In genomic region chr7:12957487-12957886, GRCh38 we compare ENCODE assay signal across 2 cellular contexts.
TF ChIP-seq lines count a peak whose summit lies in the region.

No MANE protein-coding gene starts in this region.

TF ChIP-seq in GM23338, 12 proteins besides CTCF, POLR2A, EP300 and RAD21 (continued from another document):
- TF ChIP-seq ZNF462 (CRISPR knock-in tag; IDR thresholded peaks at IDR 0.05) = no peak
- TF ChIP-seq NANOG (IDR thresholded peaks at IDR 0.05; ENCODE audit: borderline replicate concordance) = no peak
- no peak for TF ChIP-seq ETS1 (IDR thresholded peaks at IDR 0.05)
- no peak for TF ChIP-seq POLR2AphosphoS5 (IDR thresholded peaks at IDR 0.05; ENCODE audit: low read depth)
- TF ChIP-seq JUNB (IDR thresholded peaks at IDR 0.05; ENCODE audit: unreplicated experiment) = no peak
- no peak for TF ChIP-seq REST (IDR thresholded peaks at IDR 0.05; ENCODE audit: unreplicated experiment)
- TF ChIP-seq ZNF331 (CRISPR knock-in tag; IDR thresholded peaks at IDR 0.05; ENCODE audit: low read depth) = no peak
- TF ChIP-seq EZH2phosphoT487 (IDR thresholded peaks at IDR 0.05; ENCODE audit: unreplicated experiment) = no peak
- TF ChIP-seq CREB1 (CRISPR knock-in tag; IDR thresholded peaks at IDR 0.05; ENCODE audit: low read depth) = no peak

TF ChIP-seq in K562, 482 proteins besides CTCF, POLR2A, EP300 and RAD21 (continued from another document and continues in another):
- TF ChIP-seq MGA (IDR thresholded peaks at IDR 0.05) (no peak), ZKSCAN3 (CRISPR knock-in tag; IDR thresholded peaks at IDR 0.05) (no peak), LARP7 (IDR thresholded peaks at IDR 0.05) (no peak), DPF2 (IDR thresholded peaks at IDR 0.05) (peak; percentile 45; the same call in 1 of the 2 replicates), SMAD3 (CRISPR knock-in tag; conservative IDR thresholded peaks at IDR 0.05) (no peak), RCOR1 (IDR thresholded peaks at IDR 0.05; ENCODE audit: borderline replicate concordance in 1 of 2, low read depth in 2 of 2, low read length in 2 of 2) (peak in 1 of 2 experiments; percentile 85; a peak in 1 of 4 replicates), CHAMP1 (IDR thresholded peaks at IDR 0.05) (0 out of 2 replicates have a peak, but pooled peaks have one; percentile 22), CEBPZ (IDR thresholded peaks at IDR 0.05; ENCODE audit: borderline replicate concordance, low read depth, low read length) (no peak), BHLHE40 (IDR thresholded peaks at IDR 0.05; ENCODE audit: low read length) (peak; percentile 79), CBFA2T2 (conservative IDR thresholded peaks at IDR 0.05) (peak; percentile 63), PKNOX1 (IDR thresholded peaks at IDR 0.05) (peak; percentile 89), ARID1B (IDR thresholded peaks at IDR 0.05) (peak; percentile 61), CEBPB (tag; IDR thresholded peaks at IDR 0.05) (peak; percentile 64), MEIS2 (IDR thresholded peaks at IDR 0.05; ENCODE audit: partially characterized antibody) (peak; percentile 64), HCFC1 (IDR thresholded peaks at IDR 0.05; ENCODE audit: low read depth, low read length) (no peak), C11orf30 (IDR thresholded peaks at IDR 0.05; ENCODE audit: low read depth) (peak; percentile 50), PRMT5 (CRISPR knock-in tag; IDR thresholded peaks at IDR 0.05) (no peak), PCBP1 (IDR thresholded peaks at IDR 0.05; ENCODE audit: low read depth, low read length, poor library complexity, severe bottlenecking) (no peak), VEZF1 (CRISPR knock-in tag; IDR thresholded peaks at IDR 0.05) (peak; percentile 42; the same call in 1 of the 2 replicates), NR1H2 (CRISPR knock-in tag; IDR thresholded peaks at IDR 0.05) (no peak), CTBP1 (IDR thresholded peaks at IDR 0.05; ENCODE audit: borderline replicate concordance) (peak; percentile 50; the same call in 1 of the 2 replicates), MAFG (tag; conservative IDR thresholded peaks at IDR 0.05) (peak; percentile 62; the same call in 1 of the 2 replicates), KDM1A (IDR thresholded peaks at IDR 0.05) (peak; percentile 4 to 39; a peak in 1 of 4 replicates), ADNP (tag; IDR thresholded peaks at IDR 0.05) (0 out of 2 replicates have a peak, but pooled peaks have one; percentile 39), TCF3 (CRISPR knock-in tag; IDR thresholded peaks at IDR 0.05) (peak; percentile 38), MAX (CRISPR knock-in tag; IDR thresholded peaks at IDR 0.05) (no peak), CCNT2 (IDR thresholded peaks at IDR 0.05; ENCODE audit: borderline replicate concordance, extremely low read depth, insufficient read length, low read depth, low read length) (no peak), SMARCE1 (IDR thresholded peaks at IDR 0.05) (0 out of 2 replicates have a peak, but pooled peaks have one; percentile 24), RBM39 (optimal IDR thresholded peaks at IDR 0.05; ENCODE audit: low read depth, low read length) (no peak), ZBTB17 (CRISPR knock-in tag; IDR thresholded peaks at IDR 0.05) (peak; percentile 43; the same call in 1 of the 2 replicates), FIP1L1 (IDR thresholded peaks at IDR 0.05; ENCODE audit: low read depth, low read length, poor library complexity, severe bottlenecking) (no peak), ATF1 (CRISPR knock-in tag; IDR thresholded peaks at IDR 0.05) (no peak), ATF1 (tag; IDR thresholded peaks at IDR 0.05) (0 out of 2 replicates have a peak, but pooled peaks have one; percentile 21), TEAD4 (IDR thresholded peaks at IDR 0.05; ENCODE audit: low read length) (peak; percentile 37), TEAD4 (CRISPR knock-in tag; IDR thresholded peaks at IDR 0.05; ENCODE audit: borderline replicate concordance) (no peak), MAFK (IDR thresholded peaks at IDR 0.05; ENCODE audit: low read length) (peak; percentile 29), CBFA2T3 (IDR thresholded peaks at IDR 0.05) (peak; percentile 78), TAL1 (IDR thresholded peaks at IDR 0.05) (peak; percentile 40; the same call in 1 of the 2 replicates)
